ENCODE assay signal across 26 cellular contexts in the genomic region with DNA sequence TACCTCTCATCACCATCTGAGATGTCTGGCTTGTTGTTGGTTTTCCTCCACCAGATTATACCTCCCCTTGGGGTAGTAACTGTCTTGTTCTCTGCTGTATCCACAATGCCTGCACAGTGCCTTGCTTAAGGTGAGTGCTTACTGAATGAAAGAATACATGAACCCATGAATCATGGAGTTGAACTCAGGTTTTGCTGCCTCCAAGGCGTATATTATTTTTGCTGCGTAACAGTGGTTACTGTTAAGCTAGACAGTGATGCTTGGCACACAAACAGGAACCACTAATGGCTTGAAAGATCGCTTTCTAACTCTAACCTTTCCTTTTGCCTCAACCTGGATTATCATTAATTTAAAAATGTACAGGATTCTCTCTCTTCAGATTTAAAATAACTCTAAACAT.
"Had no signal": no experiment of that assay in that cellular context is flagged by ENCODE, and none has a peak within 500 bp of the region (broad histone marks: within the 10 kb centered on the region; RNA-seq: fewer than 3 reads in every experiment).

No MANE protein-coding gene starts in this region.

- H3K4me1 ChIP-seq: esophagus squamous epithelium, heart right ventricle, pancreas, right lobe of liver, suprapubic skin, transverse colon, upper lobe of right lung, vagina had no signal

- H3K4me3 ChIP-seq: coronary artery, esophagus squamous epithelium, heart right ventricle, lung, pancreas, right lobe of liver, suprapubic skin, transverse colon, upper lobe of right lung, vagina had no signal

- H3K27ac ChIP-seq: coronary artery, esophagus squamous epithelium, heart right ventricle, pancreas, right lobe of liver, suprapubic skin, transverse colon, upper lobe of right lung, vagina had no signal

- DNase-seq: dermis blood vessel endothelial cell; effector memory CD4-positive, alpha-beta T cell; erythroblast; esophagus squamous epithelium; foreskin melanocyte; glutamatergic neuron; heart right ventricle; hypothalamus; immature natural killer cell; naive thymus-derived CD8-positive, alpha-beta T cell; pancreas; right lobe of liver; small intestine; stimulated activated CD4-positive, alpha-beta T cell treated with anti-CD3 and anti-CD28 coated beads, Interleukin-15, amount 100 ng/mL, for 24 hours; stimulated activated CD4-positive, alpha-beta T cell treated with anti-CD3 and anti-CD28 coated beads, Interleukin-4, amount 100 ng/mL, for 1 hour; stimulated activated CD8-positive, alpha-beta memory T cell treated with anti-CD3 and anti-CD28 coated beads, Interleukin-4, amount 100 ng/mL, for 48 hours; stimulated activated naive CD4-positive, alpha-beta T cell; stimulated activated naive CD8-positive, alpha-beta T cell treated with anti-CD3 and anti-CD28 coated beads, Interleukin-15, amount 100 ng/mL, for 72 hours; transverse colon; upper lobe of right lung had no signal

- H3K27me3 ChIP-seq: esophagus squamous epithelium, heart right ventricle, pancreas, right lobe of liver, suprapubic skin, transverse colon, upper lobe of right lung, vagina had no signal

- H3K9me3 ChIP-seq: esophagus squamous epithelium, pancreas, right lobe of liver, suprapubic skin, transverse colon, upper lobe of right lung, vagina had no signal

- FAIRE-seq: endothelial cell of umbilical vein, keratinocyte, pancreas, small intestine had no signal

- H3K36me3 ChIP-seq: esophagus squamous epithelium, heart right ventricle, pancreas, right lobe of liver, suprapubic skin, transverse colon, upper lobe of right lung, vagina had no signal
